ENCODE assay signal across 17 cellular contexts in the genomic region with DNA sequence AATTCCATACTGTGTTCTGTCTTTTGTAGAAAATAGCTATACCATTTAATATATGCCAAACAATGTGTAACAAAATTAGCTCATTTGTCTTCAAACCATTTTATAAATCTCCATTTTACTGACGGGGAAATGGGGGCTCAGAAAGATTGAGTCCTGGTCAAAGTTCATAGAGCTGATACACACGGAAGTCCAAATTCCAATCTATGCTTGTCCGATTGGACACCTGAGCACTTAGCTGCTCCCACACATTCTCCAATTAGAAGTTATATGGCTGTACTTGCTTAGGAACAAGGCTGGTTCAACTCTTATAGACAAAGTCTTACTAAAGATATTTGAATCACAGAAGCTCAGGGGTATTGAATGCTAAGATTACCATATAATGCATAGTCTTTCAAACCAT.
"Had no signal": no experiment of that assay in that cellular context is flagged by ENCODE, and none has a peak within 500 bp of the region (broad histone marks: within the 10 kb centered on the region; RNA-seq: fewer than 3 reads in every experiment).

No MANE protein-coding gene starts in this region.

- H3K9me3 ChIP-seq: heart left ventricle, left lung, ovary, right atrium auricular region, suprapubic skin, tibial nerve, vagina had no signal

- H3K4me3 ChIP-seq: heart left ventricle, left lung, lung, ovary, right atrium auricular region, skin epidermis, spleen, suprapubic skin, tibial nerve, vagina had no signal

- H3K36me3 ChIP-seq: heart left ventricle, left lung, ovary, right atrium auricular region, spleen, suprapubic skin, tibial nerve, vagina had no signal

- H3K27me3 ChIP-seq: heart left ventricle, left lung, ovary, right atrium auricular region, spleen, suprapubic skin, tibial nerve, vagina had no signal

- H3K4me1 ChIP-seq: right atrium auricular region, spleen, suprapubic skin, vagina had no signal

- DNase-seq: heart left ventricle; islet precursor cell; left lung; mesendoderm; naive thymus-derived CD4-positive, alpha-beta T cell; ovary; spleen; stimulated activated CD4-positive, alpha-beta T cell treated with anti-CD3 and anti-CD28 coated beads, Interleukin-4, amount 100 ng/mL, for 24 hours had no signal

- ATAC-seq: heart left ventricle; left lung; naive thymus-derived CD4-positive, alpha-beta T cell; natural killer cell treated with Interleukin-12 subunit alpha and Interleukin-12 subunit beta and Interleukin-15 and Interleukin-18, amount 100 ng/mL, for 72 hours; sciatic nerve; stimulated activated effector memory CD8-positive, alpha-beta T cell treated with anti-CD3 and anti-CD28 coated beads, Interleukin-12 subunit alpha, Interleukin-12 subunit beta, amount 100 ng/mL, for 72 hours had no signal

- H3K27ac ChIP-seq: ovary, right atrium auricular region, skin epidermis, spleen, suprapubic skin, tibial nerve, vagina had no signal
